ENCODE assay signal across 12 cellular contexts in genomic region chr16:75455677-75456076, GRCh38. TPM values are rescaled to one million over a fixed set of nuclear protein-coding genes. Genes with fewer than 3 reads are reported as not detected.
"Had no signal": no experiment of that assay in that cellular context is flagged by ENCODE, and none has a peak within 500 bp of the region (broad histone marks: within the 10 kb centered on the region; RNA-seq: fewer than 3 reads in every experiment).

No MANE protein-coding gene starts in this region.

- H3K4me1 ChIP-seq: breast epithelium had no signal

- ATAC-seq: activated CD4-positive, CD25-positive, alpha-beta regulatory T cell treated with anti-CD3 and anti-CD28 coated beads, Interleukin-2, amount 50 U/mL, for 24 hours; activated naive CD8-positive, alpha-beta T cell treated with anti-CD3 and anti-CD28 coated beads, Interleukin-2, amount 50 U/mL, for 24 hours; gastroesophageal sphincter; left lobe of liver; natural killer cell; stimulated activated memory B cell treated with anti-CD40 and anti-IgM and Interleukin-4, amounts not matched to agents 10 μg/mL and 1 μg/mL and 100 μg/mL, for 72 hours; T-cell had no signal

- DNase-seq: activated naive CD4-positive, alpha-beta T cell; activated naive CD8-positive, alpha-beta T cell treated with anti-CD3 and anti-CD28 coated beads, Interleukin-2, amount 50 U/mL, for 24 hours; aorta; islet precursor cell; natural killer cell; T-cell; T-helper 9 cell had no signal

- H3K27ac ChIP-seq: breast epithelium, gastroesophageal sphincter had no signal

- H3K27me3 ChIP-seq: breast epithelium, gastroesophageal sphincter had no signal

- H3K9me3 ChIP-seq: breast epithelium, gastroesophageal sphincter had no signal

- H3K36me3 ChIP-seq: breast epithelium had no signal

- H3K4me3 ChIP-seq: breast epithelium, gastroesophageal sphincter had no signal

RNA-seq across cellular contexts. Expression of gene CHST6, which starts 39.6 kb away (rescaled TPM):
- total RNA-seq: natural killer cell had no signal
